In genomic region chr10:926075-926698, GRCh38 we compare ENCODE assay signal across 26 cellular contexts. TPM values are rescaled to one million over a fixed set of nuclear protein-coding genes. Genes with fewer than 3 reads are reported as not detected.
DNase-seq lines count a peak whose midpoint lies in the region; ATAC-seq and TF ChIP-seq lines count a peak whose summit lies in the region.
"Had no signal": no experiment of that assay in that cellular context is flagged by ENCODE, and none has a peak within 500 bp of the region (broad histone marks: within the 10 kb centered on the region; RNA-seq: fewer than 3 reads in every experiment).

No MANE protein-coding gene starts in this region.

- peaks cover 100% of the 10 kb centered on the region for H3K79me2 ChIP-seq in DND-41 (ENCODE audit: insufficient read depth, low read length)

- ATAC-seq in DND-41 (ENCODE audit: insufficient read depth, low read depth), result no peak
- 0 out of 3 replicates have a peak, but pooled peaks have one; percentile 22 for ATAC-seq in RWPE2 (ENCODE audit: low read depth)
- ATAC-seq in esophagus mucosa, result peak; percentile 68
- ATAC-seq in HG03457 (IDR thresholded peaks at IDR 0.05; ENCODE audit: unreplicated experiment), result no peak
- ATAC-seq in GM19452 (IDR thresholded peaks at IDR 0.05; ENCODE audit: unreplicated experiment), result no peak
- ATAC-seq: activated T-helper 17 cell treated with anti-CD3 and anti-CD28 coated beads, Interleukin-2, amount 50 U/mL, for 72 hours; heart left ventricle; HepG2 had no signal

- no peaks in the 10 kb centered on the region for H3K27me3 Mint-ChIP-seq in progenitor cell of endocrine pancreas
- H3K27me3 Mint-ChIP-seq: activated naive CD8-positive, alpha-beta T cell treated with anti-CD3 and anti-CD28 coated beads, Interleukin-2, amount 10 ng/mL, durations not matched to agents 7 days and 5 days; activated T-helper 17 cell treated with anti-CD3 and anti-CD28 coated beads, Interleukin-2, amount 50 U/mL, for 72 hours; naive B cell had no signal

- H3K9me3 ChIP-seq in DND-41 (ENCODE audit: insufficient read depth, low read length, severe bottlenecking), result no peaks in the 10 kb centered on the region
- H3K9me3 ChIP-seq in RWPE2 (ENCODE audit: severe bottlenecking), result no peaks in the 10 kb centered on the region
- H3K9me3 ChIP-seq: heart left ventricle, spleen had no signal

- H3K9me3 Mint-ChIP-seq in progenitor cell of endocrine pancreas (ENCODE audit: low read depth), result no peaks in the 10 kb centered on the region
- H3K9me3 Mint-ChIP-seq: activated naive CD8-positive, alpha-beta T cell treated with anti-CD3 and anti-CD28 coated beads, Interleukin-2, amount 10 ng/mL, durations not matched to agents 7 days and 5 days; activated T-helper 17 cell treated with anti-CD3 and anti-CD28 coated beads, Interleukin-2, amount 50 U/mL, for 72 hours; naive B cell had no signal

- peaks cover 48% of the 10 kb centered on the region for H3K36me3 ChIP-seq in DND-41 (ENCODE audit: insufficient read depth, low read length)
- peaks cover 45% of the 10 kb centered on the region for H3K36me3 ChIP-seq in RWPE2 (ENCODE audit: low read depth)

- H3K9ac ChIP-seq in DND-41 (ENCODE audit: low read depth, low read length), result no peak overlapping the region

- H3K27ac Mint-ChIP-seq in progenitor cell of endocrine pancreas, result peak overlapping the region; percentile 13
- H3K27ac Mint-ChIP-seq: activated naive CD8-positive, alpha-beta T cell treated with anti-CD3 and anti-CD28 coated beads, Interleukin-2, amount 10 ng/mL, durations not matched to agents 7 days and 5 days had no signal

- DNase-seq in DND-41 (no peak), RWPE2 (ENCODE audit: low spot score) (no peak), progenitor cell of endocrine pancreas (ENCODE audit: low spot score, unreplicated experiment) (no peak), OCI-M2 (lab: John Stamatoyannopoulos, UW; ENCODE audit: unreplicated experiment) (no peak)
- no peak for DNase-seq in stimulated activated CD4-positive, alpha-beta T cell treated with anti-CD3 and anti-CD28 coated beads, Interleukin-1b, Interleukin-23, amount 100 ng/mL, for 48 hours
- DNase-seq: activated CD4-positive, alpha-beta T cell treated with anti-CD3 and anti-CD28 coated beads for 4 hours; activated naive CD8-positive, alpha-beta T cell treated with anti-CD3 and anti-CD28 coated beads, Interleukin-2, amount 10 ng/mL, durations not matched to agents 7 days and 5 days; cerebellar nuclear complex; erythroblast; foreskin fibroblast; heart left ventricle; mesendoderm; naive B cell; NCI-H1092 treated with DMSO at 0.1 percent for 48 hours; NCI-H187 treated with DMSO at 0.1 percent for 48 hours; NCI-H526 treated with DMSO at 0.1 percent for 48 hours; retina; RPMI8226; spleen; stimulated activated CD4-positive, alpha-beta T cell treated with anti-CD3 and anti-CD28 coated beads, Interleukin-4, amount 100 ng/mL, for 24 hours; stimulated activated naive CD4-positive, alpha-beta T cell had no signal

- H2AFZ ChIP-seq in DND-41 (ENCODE audit: low read depth, low read length), result no peak overlapping the region

- H3K27me3 ChIP-seq in DND-41 (ENCODE audit: insufficient read depth, low read length, poor library complexity) (no peaks in the 10 kb centered on the region), RWPE2 (ENCODE audit: insufficient read depth, poor library complexity, severe bottlenecking) (no peaks in the 10 kb centered on the region)
- H3K27me3 ChIP-seq: heart left ventricle, spleen had no signal

- H4K20me1 ChIP-seq in DND-41 (ENCODE audit: insufficient read depth, low read length), result peaks cover 92% of the 10 kb centered on the region

- H3K4me1 ChIP-seq in DND-41 (ENCODE audit: insufficient read depth, low read length) (peaks cover 30% of the 10 kb centered on the region), RWPE2 (ENCODE audit: insufficient read depth, poor library complexity, severe bottlenecking) (peaks cover 11% of the 10 kb centered on the region)

- peak overlapping the region; percentile 15; the same call in 1 of the 2 replicates for H3K4me2 ChIP-seq in DND-41 (ENCODE audit: insufficient read depth, low read length)

- no peak overlapping the region for H3K4me3 Mint-ChIP-seq in progenitor cell of endocrine pancreas (ENCODE audit: low read depth)
- H3K4me3 Mint-ChIP-seq: activated naive CD8-positive, alpha-beta T cell treated with anti-CD3 and anti-CD28 coated beads, Interleukin-2, amount 10 ng/mL, durations not matched to agents 7 days and 5 days; activated T-helper 17 cell treated with anti-CD3 and anti-CD28 coated beads, Interleukin-2, amount 50 U/mL, for 72 hours had no signal

- peaks cover 6% of the 10 kb centered on the region for H3K36me3 Mint-ChIP-seq in progenitor cell of endocrine pancreas (ENCODE audit: insufficient read depth)
- H3K36me3 Mint-ChIP-seq: naive B cell had no signal

- no peak overlapping the region for H3K4me3 ChIP-seq in DND-41 (ENCODE audit: low read depth in 1 of 2, low read length in 2 of 2)
- H3K4me3 ChIP-seq in RWPE2 (ENCODE audit: severe bottlenecking), result no peak overlapping the region
- H3K4me3 ChIP-seq: heart left ventricle, spleen had no signal

- TF ChIP-seq CTCF in DND-41 (IDR thresholded peaks at IDR 0.05; ENCODE audit: borderline replicate concordance, extremely low read depth, low read length, poor library complexity, severe bottlenecking), result no peak
- TF ChIP-seq CTCF in RWPE2 (IDR thresholded peaks at IDR 0.05; ENCODE audit: poor library complexity, severe bottlenecking), result no peak
- no peak for TF ChIP-seq CTCF in progenitor cell of endocrine pancreas (IDR thresholded peaks at IDR 0.05; ENCODE audit: unreplicated experiment)

- H3K27ac ChIP-seq in DND-41 (ENCODE audit: low read length), result no peak overlapping the region
- H3K27ac ChIP-seq in RWPE2 (ENCODE audit: poor library complexity, severe bottlenecking), result no peak overlapping the region
- H3K27ac ChIP-seq: heart left ventricle, spleen had no signal

- H3K4me1 Mint-ChIP-seq in progenitor cell of endocrine pancreas (ENCODE audit: low read depth), result peaks cover 50% of the 10 kb centered on the region

RNA-seq across cellular contexts. Expression of gene LARP4B, which starts 5.3 kb away (rescaled TPM):
- total RNA-seq in esophagus mucosa (78.9 TPM), progenitor cell of endocrine pancreas (110 and 114 TPM in 2 replicates)

Comparison
In these comparisons a context has a peak if more than half of its experiments do, and no peak if none do; other contexts are left out.
1. ATAC-seq: peak in RWPE2 (single experiment) and esophagus mucosa (single experiment); none in DND-41 (single experiment), HG03457 (single experiment) and GM19452 (single experiment).